1 cellular context compared by ENCODE assay signal in the genomic region with DNA sequence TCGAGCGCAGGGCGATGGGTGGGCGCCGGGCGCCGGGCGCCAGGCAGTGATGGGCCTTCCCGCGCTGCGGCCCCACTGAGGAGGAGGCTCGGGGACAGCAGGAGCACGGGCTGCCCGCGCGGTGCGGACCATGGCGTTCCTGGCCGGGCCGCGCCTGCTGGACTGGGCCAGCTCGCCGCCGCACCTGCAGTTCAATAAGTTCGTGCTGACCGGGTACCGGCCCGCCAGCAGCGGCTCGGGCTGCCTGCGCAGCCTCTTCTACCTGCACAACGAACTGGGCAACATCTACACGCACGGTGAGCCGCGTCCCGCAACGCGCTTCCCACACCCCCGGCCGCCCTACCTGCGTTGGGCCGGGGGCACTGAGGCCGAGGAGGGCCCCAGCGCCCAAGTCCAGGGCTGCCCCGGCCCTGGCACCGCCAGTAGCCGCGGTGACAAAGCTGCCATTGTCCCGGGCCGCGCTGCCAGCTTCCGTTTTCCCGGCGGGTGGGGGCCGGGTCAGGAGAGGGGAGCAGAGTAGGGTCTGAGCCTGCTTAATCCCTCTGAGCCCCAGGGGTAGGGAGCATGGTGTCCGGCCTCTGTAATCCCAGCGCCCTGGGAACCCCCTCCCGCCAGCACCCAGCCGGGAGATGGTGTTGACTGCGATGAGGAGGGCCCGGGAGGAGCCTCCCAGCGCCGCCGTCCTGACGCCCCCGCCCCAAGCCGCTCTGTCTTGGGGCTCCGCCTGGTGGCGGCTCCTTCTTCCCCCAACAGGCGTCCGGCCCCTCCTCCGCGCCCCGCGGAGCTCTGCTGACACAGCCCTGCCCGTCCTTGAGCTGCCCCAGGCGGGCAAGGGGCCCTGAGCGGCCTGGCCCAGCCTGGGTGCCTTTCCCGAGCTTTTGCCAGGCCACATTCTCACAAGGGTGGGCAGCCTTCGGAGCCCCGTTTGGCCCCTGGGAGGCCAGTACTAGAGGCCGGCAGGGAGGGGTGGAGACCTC.
TF ChIP-seq lines count a peak whose summit lies in the region.

No MANE protein-coding gene starts in this region.

TF ChIP-seq in HepG2, 621 proteins besides CTCF, POLR2A, EP300 and RAD21 (continued from another document and continues in another):
- TF ChIP-seq ZNF354B (CRISPR knock-in tag; IDR thresholded peaks at IDR 0.05) = no peak
- peak; percentile 58; the same call in 1 of the 2 replicates for TF ChIP-seq RXRB (CRISPR knock-in tag; IDR thresholded peaks at IDR 0.05; ENCODE audit: borderline replicate concordance)
- TF ChIP-seq ZNF274 (CRISPR knock-in tag; IDR thresholded peaks at IDR 0.05) = peak; percentile 42; the same call in 1 of the 2 replicates
- TF ChIP-seq, protein P1, sequence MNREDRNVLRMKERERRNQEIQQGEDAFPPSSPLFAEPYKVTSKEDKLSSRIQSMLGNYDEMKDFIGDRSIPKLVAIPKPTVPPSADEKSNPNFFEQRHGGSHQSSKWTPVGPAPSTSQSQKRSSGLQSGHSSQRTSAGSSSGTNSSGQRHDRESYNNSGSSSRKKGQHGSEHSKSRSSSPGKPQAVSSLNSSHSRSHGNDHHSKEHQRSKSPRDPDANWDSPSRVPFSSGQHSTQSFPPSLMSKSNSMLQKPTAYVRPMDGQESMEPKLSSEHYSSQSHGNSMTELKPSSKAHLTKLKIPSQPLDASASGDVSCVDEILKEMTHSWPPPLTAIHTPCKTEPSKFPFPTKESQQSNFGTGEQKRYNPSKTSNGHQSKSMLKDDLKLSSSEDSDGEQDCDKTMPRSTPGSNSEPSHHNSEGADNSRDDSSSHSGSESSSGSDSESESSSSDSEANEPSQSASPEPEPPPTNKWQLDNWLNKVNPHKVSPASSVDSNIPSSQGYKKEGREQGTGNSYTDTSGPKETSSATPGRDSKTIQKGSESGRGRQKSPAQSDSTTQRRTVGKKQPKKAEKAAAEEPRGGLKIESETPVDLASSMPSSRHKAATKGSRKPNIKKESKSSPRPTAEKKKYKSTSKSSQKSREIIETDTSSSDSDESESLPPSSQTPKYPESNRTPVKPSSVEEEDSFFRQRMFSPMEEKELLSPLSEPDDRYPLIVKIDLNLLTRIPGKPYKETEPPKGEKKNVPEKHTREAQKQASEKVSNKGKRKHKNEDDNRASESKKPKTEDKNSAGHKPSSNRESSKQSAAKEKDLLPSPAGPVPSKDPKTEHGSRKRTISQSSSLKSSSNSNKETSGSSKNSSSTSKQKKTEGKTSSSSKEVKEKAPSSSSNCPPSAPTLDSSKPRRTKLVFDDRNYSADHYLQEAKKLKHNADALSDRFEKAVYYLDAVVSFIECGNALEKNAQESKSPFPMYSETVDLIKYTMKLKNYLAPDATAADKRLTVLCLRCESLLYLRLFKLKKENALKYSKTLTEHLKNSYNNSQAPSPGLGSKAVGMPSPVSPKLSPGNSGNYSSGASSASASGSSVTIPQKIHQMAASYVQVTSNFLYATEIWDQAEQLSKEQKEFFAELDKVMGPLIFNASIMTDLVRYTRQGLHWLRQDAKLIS (CRISPR knock-in tag; IDR thresholded peaks at IDR 0.05) = no peak
- no peak for TF ChIP-seq HNRNPUL1 (IDR thresholded peaks at IDR 0.05; ENCODE audit: low read depth, low read length)
- TF ChIP-seq GATA4 (IDR thresholded peaks at IDR 0.05; ENCODE audit: borderline replicate concordance, low read depth) = no peak
- no peak for TF ChIP-seq MTF1 (CRISPR knock-in tag; IDR thresholded peaks at IDR 0.05)
- no peak for TF ChIP-seq NPAS2 (CRISPR knock-in tag; IDR thresholded peaks at IDR 0.05; ENCODE audit: borderline replicate concordance)
- TF ChIP-seq TBP (CRISPR knock-in tag; IDR thresholded peaks at IDR 0.05) = no peak
- TF ChIP-seq MLLT10 (CRISPR knock-in tag; IDR thresholded peaks at IDR 0.05) = no peak
- TF ChIP-seq MAFK (conservative IDR thresholded peaks at IDR 0.05 in 1 of 2, IDR thresholded peaks at IDR 0.05 in 1 of 2; ENCODE audit: low read length in 2 of 2) = no peak
- TF ChIP-seq CREBL2 (CRISPR knock-in tag; IDR thresholded peaks at IDR 0.05; ENCODE audit: borderline replicate concordance) = no peak
- no peak for TF ChIP-seq STAT5B (CRISPR knock-in tag; IDR thresholded peaks at IDR 0.05)
- TF ChIP-seq, protein P2, sequence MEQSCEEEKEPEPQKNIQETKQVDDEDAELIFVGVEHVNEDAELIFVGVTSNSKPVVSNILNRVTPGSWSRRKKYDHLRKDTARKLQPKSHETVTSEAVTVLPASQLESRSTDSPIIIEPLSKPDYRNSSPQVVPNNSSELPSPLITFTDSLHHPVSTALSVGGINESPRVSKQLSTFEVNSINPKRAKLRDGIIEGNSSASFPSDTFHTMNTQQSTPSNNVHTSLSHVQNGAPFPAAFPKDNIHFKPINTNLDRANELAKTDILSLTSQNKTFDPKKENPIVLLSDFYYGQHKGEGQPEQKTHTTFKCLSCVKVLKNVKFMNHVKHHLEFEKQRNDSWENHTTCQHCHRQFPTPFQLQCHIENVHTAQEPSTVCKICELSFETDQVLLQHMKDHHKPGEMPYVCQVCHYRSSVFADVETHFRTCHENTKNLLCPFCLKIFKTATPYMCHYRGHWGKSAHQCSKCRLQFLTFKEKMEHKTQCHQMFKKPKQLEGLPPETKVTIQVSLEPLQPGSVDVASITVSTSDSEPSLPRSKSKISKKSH (CRISPR knock-in tag; IDR thresholded peaks at IDR 0.05; ENCODE audit: borderline replicate concordance) = no peak
- no peak for TF ChIP-seq ZSCAN29 (CRISPR knock-in tag; conservative IDR thresholded peaks at IDR 0.05)
- no peak for TF ChIP-seq HBP1 (CRISPR knock-in tag; IDR thresholded peaks at IDR 0.05; ENCODE audit: low read depth)
- no peak for TF ChIP-seq ZSCAN9 (CRISPR knock-in tag; IDR thresholded peaks at IDR 0.05; ENCODE audit: borderline replicate concordance)
- TF ChIP-seq, protein P3, sequence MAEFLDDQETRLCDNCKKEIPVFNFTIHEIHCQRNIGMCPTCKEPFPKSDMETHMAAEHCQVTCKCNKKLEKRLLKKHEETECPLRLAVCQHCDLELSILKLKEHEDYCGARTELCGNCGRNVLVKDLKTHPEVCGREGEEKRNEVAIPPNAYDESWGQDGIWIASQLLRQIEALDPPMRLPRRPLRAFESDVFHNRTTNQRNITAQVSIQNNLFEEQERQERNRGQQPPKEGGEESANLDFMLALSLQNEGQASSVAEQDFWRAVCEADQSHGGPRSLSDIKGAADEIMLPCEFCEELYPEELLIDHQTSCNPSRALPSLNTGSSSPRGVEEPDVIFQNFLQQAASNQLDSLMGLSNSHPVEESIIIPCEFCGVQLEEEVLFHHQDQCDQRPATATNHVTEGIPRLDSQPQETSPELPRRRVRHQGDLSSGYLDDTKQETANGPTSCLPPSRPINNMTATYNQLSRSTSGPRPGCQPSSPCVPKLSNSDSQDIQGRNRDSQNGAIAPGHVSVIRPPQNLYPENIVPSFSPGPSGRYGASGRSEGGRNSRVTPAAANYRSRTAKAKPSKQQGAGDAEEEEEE (CRISPR knock-in tag; IDR thresholded peaks at IDR 0.05; ENCODE audit: borderline replicate concordance) = no peak
- TF ChIP-seq ZBTB4 (CRISPR knock-in tag; IDR thresholded peaks at IDR 0.05; ENCODE audit: borderline replicate concordance) = no peak
- no peak for TF ChIP-seq KLF15 (CRISPR knock-in tag; IDR thresholded peaks at IDR 0.05; ENCODE audit: borderline replicate concordance)
- no peak for TF ChIP-seq ZNF33A (CRISPR knock-in tag; IDR thresholded peaks at IDR 0.05; ENCODE audit: borderline replicate concordance)
- 0 out of 2 replicates have a peak, but pooled peaks have one; percentile 21 for TF ChIP-seq HMG20B (CRISPR knock-in tag; conservative IDR thresholded peaks at IDR 0.05)
- no peak for TF ChIP-seq ZNF549 (CRISPR knock-in tag; IDR thresholded peaks at IDR 0.05)
- TF ChIP-seq ISL2 (CRISPR knock-in tag; IDR thresholded peaks at IDR 0.05) = no peak; the same call in 1 of the 2 replicates
- no peak for TF ChIP-seq PCBP2 (optimal IDR thresholded peaks at IDR 0.05; ENCODE audit: low read depth, low read length, poor library complexity, severe bottlenecking)
- TF ChIP-seq ZNF383 (CRISPR knock-in tag; IDR thresholded peaks at IDR 0.05; ENCODE audit: borderline replicate concordance) = no peak
- no peak for TF ChIP-seq CEBPG (CRISPR knock-in tag; IDR thresholded peaks at IDR 0.05)
- TF ChIP-seq ZBTB39 (CRISPR knock-in tag; IDR thresholded peaks at IDR 0.05) = 0 out of 2 replicates have a peak, but pooled peaks have one; percentile 52
- TF ChIP-seq TBX2 (CRISPR knock-in tag; IDR thresholded peaks at IDR 0.05; ENCODE audit: borderline replicate concordance) = peak; percentile 67; the same call in 1 of the 2 replicates
- 0 out of 2 replicates have a peak, but pooled peaks have one; percentile 54 for TF ChIP-seq ZFP90 (CRISPR knock-in tag; IDR thresholded peaks at IDR 0.05; ENCODE audit: borderline replicate concordance)
- TF ChIP-seq, protein P4, sequence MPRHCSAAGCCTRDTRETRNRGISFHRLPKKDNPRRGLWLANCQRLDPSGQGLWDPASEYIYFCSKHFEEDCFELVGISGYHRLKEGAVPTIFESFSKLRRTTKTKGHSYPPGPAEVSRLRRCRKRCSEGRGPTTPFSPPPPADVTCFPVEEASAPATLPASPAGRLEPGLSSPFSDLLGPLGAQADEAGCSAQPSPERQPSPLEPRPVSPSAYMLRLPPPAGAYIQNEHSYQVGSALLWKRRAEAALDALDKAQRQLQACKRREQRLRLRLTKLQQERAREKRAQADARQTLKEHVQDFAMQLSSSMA (CRISPR knock-in tag; IDR thresholded peaks at IDR 0.05) = no peak
- no peak for TF ChIP-seq MEIS1 (CRISPR knock-in tag; IDR thresholded peaks at IDR 0.05; ENCODE audit: borderline replicate concordance)
- no peak for TF ChIP-seq CBX1 (IDR thresholded peaks at IDR 0.05; ENCODE audit: low read depth)
- no peak for TF ChIP-seq EEA1 (CRISPR knock-in tag; IDR thresholded peaks at IDR 0.05; ENCODE audit: borderline replicate concordance)
- no peak for TF ChIP-seq ADNP (CRISPR knock-in tag; IDR thresholded peaks at IDR 0.05)
- TF ChIP-seq MTA3 (CRISPR knock-in tag; IDR thresholded peaks at IDR 0.05) = no peak
- no peak for TF ChIP-seq GMEB1 (CRISPR knock-in tag; IDR thresholded peaks at IDR 0.05; ENCODE audit: borderline replicate concordance)
- TF ChIP-seq NONO (IDR thresholded peaks at IDR 0.05) = no peak
- peak; percentile 64 for TF ChIP-seq NONO (CRISPR knock-in tag; conservative IDR thresholded peaks at IDR 0.05)
- peak; percentile 78 for TF ChIP-seq ZBTB7B (CRISPR knock-in tag; IDR thresholded peaks at IDR 0.05)
